ENCODE assay signal across 1 cellular context in the genomic region with DNA sequence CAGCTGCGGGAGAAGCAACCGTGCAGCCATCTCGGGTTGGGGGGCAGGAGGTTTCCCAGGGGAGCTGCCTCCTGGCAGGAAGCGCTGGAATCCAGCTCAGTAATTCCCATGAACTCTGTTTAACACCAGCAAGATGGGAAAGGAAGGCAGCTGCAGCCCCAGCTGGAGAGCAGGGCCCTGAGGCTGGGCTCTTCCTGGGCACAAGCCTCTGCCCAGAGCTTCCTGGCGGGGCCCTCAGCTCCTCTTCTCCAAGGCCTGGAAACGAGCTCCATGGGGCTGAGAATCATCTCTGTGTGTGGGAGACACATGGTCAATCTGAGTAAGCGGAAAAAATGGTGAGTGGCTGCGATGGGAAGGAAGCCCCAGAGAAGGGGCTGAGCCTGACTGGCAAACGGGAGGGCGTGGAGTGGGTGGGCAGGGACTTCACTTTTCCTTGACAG.
TF ChIP-seq lines count a peak whose summit lies in the region.

No MANE protein-coding gene starts in this region.

TF ChIP-seq in IMR-90, 13 proteins besides CTCF, POLR2A, EP300 and RAD21 (continued from another document):
- TF ChIP-seq RFX5 (IDR thresholded peaks at IDR 0.05; ENCODE audit: low read depth, low read length): no peak
- TF ChIP-seq, protein P1, sequence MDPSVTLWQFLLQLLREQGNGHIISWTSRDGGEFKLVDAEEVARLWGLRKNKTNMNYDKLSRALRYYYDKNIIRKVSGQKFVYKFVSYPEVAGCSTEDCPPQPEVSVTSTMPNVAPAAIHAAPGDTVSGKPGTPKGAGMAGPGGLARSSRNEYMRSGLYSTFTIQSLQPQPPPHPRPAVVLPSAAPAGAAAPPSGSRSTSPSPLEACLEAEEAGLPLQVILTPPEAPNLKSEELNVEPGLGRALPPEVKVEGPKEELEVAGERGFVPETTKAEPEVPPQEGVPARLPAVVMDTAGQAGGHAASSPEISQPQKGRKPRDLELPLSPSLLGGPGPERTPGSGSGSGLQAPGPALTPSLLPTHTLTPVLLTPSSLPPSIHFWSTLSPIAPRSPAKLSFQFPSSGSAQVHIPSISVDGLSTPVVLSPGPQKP (IDR thresholded peaks at IDR 0.05; ENCODE audit: borderline replicate concordance, low read depth, low read length): no peak
- no peak for TF ChIP-seq USF2 (IDR thresholded peaks at IDR 0.05; ENCODE audit: low read depth, low read length)
- no peak for TF ChIP-seq CHD1 (IDR thresholded peaks at IDR 0.05; ENCODE audit: low read depth, low read length)
